23 cellular contexts compared by ENCODE assay signal in the genomic region with DNA sequence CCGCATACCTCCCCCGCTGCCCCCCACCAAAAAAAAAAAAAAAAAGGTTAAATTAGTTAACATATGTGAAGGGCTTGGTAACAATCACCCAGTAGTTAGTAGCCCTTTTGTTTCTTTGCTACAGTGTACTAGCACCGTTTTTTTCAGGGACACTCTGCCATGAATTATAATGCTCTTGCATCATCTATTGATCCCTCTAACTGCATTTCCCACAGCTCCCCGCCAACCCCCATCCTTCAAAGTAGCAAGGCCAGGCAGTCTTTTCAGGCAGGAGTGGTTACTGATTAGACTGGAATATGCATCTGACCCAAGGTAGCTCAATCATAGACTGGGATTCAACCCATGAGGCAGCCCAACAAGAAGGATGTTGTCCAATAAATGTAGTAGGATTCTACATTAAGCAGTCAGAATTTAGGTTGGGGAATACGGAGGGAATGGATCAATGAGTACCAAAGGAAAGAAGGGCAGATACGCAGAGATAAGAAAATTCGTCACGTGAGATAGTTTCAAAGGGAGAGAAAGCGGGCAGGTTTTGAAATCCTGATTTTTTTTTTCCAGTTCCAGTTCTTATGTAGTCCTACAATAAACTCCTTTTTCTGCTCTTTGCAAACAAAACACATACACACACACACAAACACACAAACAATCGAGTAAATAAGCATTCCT. TPM values are rescaled to one million over a fixed set of nuclear protein-coding genes. Genes with fewer than 3 reads are reported as not detected.
DNase-seq lines count a peak whose midpoint lies in the region; ATAC-seq, FAIRE-seq and TF ChIP-seq lines count a peak whose summit lies in the region.
"Had no signal": no experiment of that assay in that cellular context is flagged by ENCODE, and none has a peak within 500 bp of the region (broad histone marks: within the 10 kb centered on the region; RNA-seq: fewer than 3 reads in every experiment).

No MANE protein-coding gene starts in this region.

- no peak overlapping the region for H3K4ac ChIP-seq in trophoblast cell (ENCODE audit: low read depth, low read length)

- 86% methylated on average over 7 of the region's 10 CpGs for WGBS in HUES64
- 52 to 75% methylated on average over 10 of the region's 10 CpGs for WGBS in body of pancreas, 2 donors
- no CpG with 5 or more reads among the region's 10 CpGs for WGBS in trophoblast cell (ENCODE audit: extremely low coverage, insufficient coverage, insufficient read length)

- H2AFZ ChIP-seq in trophoblast cell (ENCODE audit: insufficient read depth, low read length, poor library complexity), result no peak overlapping the region

- H2BK120ac ChIP-seq in trophoblast cell (ENCODE audit: insufficient read depth, low read length, poor library complexity), result no peak overlapping the region

- ATAC-seq in body of pancreas, result peak; percentile 72
- ATAC-seq in left lobe of liver, result peak; percentile 80
- ATAC-seq in HG02798 (IDR thresholded peaks at IDR 0.05; ENCODE audit: poor library complexity, unreplicated experiment), result no peak

- H2BK12ac ChIP-seq in trophoblast cell (ENCODE audit: low read length), result no peak overlapping the region

- H3K4me3 ChIP-seq in HUES64 (ENCODE audit: low read length), result no peak overlapping the region
- H3K4me3 ChIP-seq in body of pancreas, result no peak overlapping the region
- no peak overlapping the region for H3K4me3 ChIP-seq in trophoblast cell (ENCODE audit: low read depth, low read length)
- H3K4me3 ChIP-seq: Peyer's patch had no signal

- FAIRE-seq in urothelium cell line (lab: Jason Lieb, UNC), result peak; percentile 65
- FAIRE-seq: GM12892 had no signal

- H3K4me1 ChIP-seq in HUES64 (ENCODE audit: insufficient read depth, low read length) (peaks cover 25% of the 10 kb centered on the region), body of pancreas (peaks cover 4% of the 10 kb centered on the region), trophoblast cell (ENCODE audit: control insufficient read depth in 1 of 2, insufficient read depth in 2 of 2, low read length in 2 of 2) (no peaks in the 10 kb centered on the region)
- H3K4me1 ChIP-seq: Peyer's patch had no signal

- H3K14ac ChIP-seq in trophoblast cell (ENCODE audit: low read length), result no peak overlapping the region

- H3K27ac ChIP-seq in HUES64 (ENCODE audit: low read depth, low read length) (peak overlapping the region; percentile 43; the same call in 1 of the 2 replicates), body of pancreas (peak overlapping the region in 1 of 4 donors; percentile 12), trophoblast cell (ENCODE audit: low read depth, low read length) (no peak overlapping the region)
- H3K27ac ChIP-seq: Peyer's patch had no signal

- H4K91ac ChIP-seq in trophoblast cell (ENCODE audit: low read depth, low read length), result no peak overlapping the region

- no peak overlapping the region for H4K12ac ChIP-seq in trophoblast cell (ENCODE audit: low read depth, low read length)

- H3K27me3 ChIP-seq in HUES64 (ENCODE audit: insufficient read depth, low read length) (no peaks in the 10 kb centered on the region), body of pancreas (no peaks in the 10 kb centered on the region), trophoblast cell (ENCODE audit: insufficient read depth, low read length) (no peaks in the 10 kb centered on the region)
- H3K27me3 ChIP-seq: Peyer's patch had no signal

- no peaks in the 10 kb centered on the region for H3K9me3 ChIP-seq in HUES64 (ENCODE audit: insufficient read depth, low read depth, low read length)
- no peaks in the 10 kb centered on the region for H3K9me3 ChIP-seq in body of pancreas
- H3K9me3 ChIP-seq in trophoblast cell (ENCODE audit: insufficient read depth, low read depth, low read length), result no peaks in the 10 kb centered on the region
- H3K9me3 ChIP-seq: Peyer's patch had no signal

- intact Hi-C loops in body of pancreas (cut with DNase I), result no loop called here

- H3K9ac ChIP-seq in HUES64 (ENCODE audit: low read depth, low read length), result no peak overlapping the region
- H3K9ac ChIP-seq in trophoblast cell (ENCODE audit: low read length), result no peak overlapping the region

- H2BK5ac ChIP-seq in trophoblast cell (ENCODE audit: low read depth, low read length, poor library complexity), result no peak overlapping the region

- no peak overlapping the region for H4K8ac ChIP-seq in trophoblast cell (ENCODE audit: low read depth, low read length)

- no peak overlapping the region for H2AK5ac ChIP-seq in trophoblast cell (ENCODE audit: low read length)

- no peak for TF ChIP-seq CTCF in body of pancreas (IDR thresholded peaks at IDR 0.05)

- no peak for TF ChIP-seq POLR2A in body of pancreas (IDR thresholded peaks at IDR 0.05)

- no peak overlapping the region for H3K23ac ChIP-seq in trophoblast cell (ENCODE audit: low read length)

- H3K36me3 ChIP-seq in HUES64 (ENCODE audit: insufficient read depth, low read length) (no peaks in the 10 kb centered on the region), body of pancreas (replicated peaks in 1 of 2; ENCODE audit: insufficient read depth in 1 of 2, low read depth in 2 of 2) (no peaks in the 10 kb centered on the region), trophoblast cell (ENCODE audit: control insufficient read depth in 1 of 2, insufficient read depth in 2 of 2, low read length in 2 of 2) (no peaks in the 10 kb centered on the region)
- H3K36me3 ChIP-seq: Peyer's patch had no signal

- DNase-seq in body of pancreas, result peak in 3 of 4 donors; percentile 40 to 56 (median 43)
- peak; percentile 76 for DNase-seq in left lobe of liver (ENCODE audit: low spot score)
- DNase-seq in urothelium cell line (ENCODE audit: low spot score), result no peak
- no peak for DNase-seq in trophoblast cell
- no peak for DNase-seq in kidney tubule cell (ENCODE audit: low spot score)
- DNase-seq: C1 segment of cervical spinal cord; CD8-positive, alpha-beta memory T cell; DMS 273 treated with DMSO at 0.1 percent for 48 hours; DND-41; NCI-H1092 treated with DMSO at 0.1 percent for 48 hours; NCI-H1436; NCI-H187; NCI-H2081 treated with DMSO at 0.1 percent for 48 hours; NCI-H2227 treated with DMSO at 0.1 percent for 48 hours; NCI-H510A; NCI-H69; OCI-M1; Peyer's patch; SHP77 treated with DMSO at 0.1 percent for 48 hours; T-helper 1 cell had no signal

- H3K79me1 ChIP-seq in trophoblast cell (ENCODE audit: low read length), result no peaks in the 10 kb centered on the region

- no peak overlapping the region for H3K18ac ChIP-seq in trophoblast cell (ENCODE audit: low read length)

- H3K4me2 ChIP-seq in trophoblast cell (ENCODE audit: low read length), result no peak overlapping the region

- H3K79me2 ChIP-seq in trophoblast cell (ENCODE audit: control insufficient read depth, insufficient read depth, low read length, poor library complexity), result no peaks in the 10 kb centered on the region

RNA-seq across cellular contexts. Expression of gene CRACR2A, which starts 39.8 kb away (rescaled TPM):
- 2.5 TPM for polyA plus RNA-seq in HUES64 (2013, experiment 1 of 2)
- polyA plus RNA-seq in HUES64 (2013, experiment 2 of 2), result 2.9 TPM
- total RNA-seq in body of pancreas (10 to 100 TPM in 1 of 2 donors, 1 to 10 TPM in 1; 7.0 to 13.8 TPM), left lobe of liver (0.93 TPM)
- 0.31 and 0.40 TPM in 2 replicates for polyA plus RNA-seq in trophoblast cell (2013)

Comparison
In these comparisons a context has a peak if more than half of its experiments do, and no peak if none do; other contexts are left out.
1. DNase-seq: peak in body of pancreas (3 of 4) and left lobe of liver (single experiment); none in urothelium cell line (single experiment), trophoblast cell (0 of 2) and kidney tubule cell (single experiment).